29 cellular contexts compared by ENCODE assay signal in genomic region chr5:181197326-181197951, GRCh38. TPM values are rescaled to one million over a fixed set of nuclear protein-coding genes. Genes with fewer than 3 reads are reported as not detected.
DNase-seq lines count a peak whose midpoint lies in the region; ATAC-seq and TF ChIP-seq lines count a peak whose summit lies in the region.
"Had no signal": no experiment of that assay in that cellular context is flagged by ENCODE, and none has a peak within 500 bp of the region (broad histone marks: within the 10 kb centered on the region; RNA-seq: fewer than 3 reads in every experiment).

No MANE protein-coding gene starts in this region.

- peak overlapping the region in 9 of 11 experiments; percentile 4 to 76 (median 60); a peak in 16 of 22 replicates for H3K4me2 ChIP-seq in BLaER1 treated with 17β-estradiol and CSF1 and Interleukin-3, amounts not matched to agents 10 nM and 100 nM
- H3K4me2 ChIP-seq in osteoblast (ENCODE audit: insufficient read depth, low read length): no peak overlapping the region
- H3K4me2 ChIP-seq: A549, PC-9 had no signal

- CTCF ChIA-PET in RWPE1 (lab: Yijun Ruan, JAX): interaction anchor here (0.6 kb wide), 1 partner anchor 9 kb away, joined by 3 read pairs; no protein-coding TSS in a partner anchor

- ATAC-seq in GM18868 (IDR thresholded peaks at IDR 0.05; ENCODE audit: unreplicated experiment): no peak
- ATAC-seq: A549 had no signal

- H3K36me3 ChIP-seq in BLaER1 treated with 17β-estradiol and CSF1 and Interleukin-3, amounts not matched to agents 10 nM and 100 nM: no peaks in the 10 kb centered on the region; a peak in 1 of 22 replicates
- no peaks in the 10 kb centered on the region for H3K36me3 ChIP-seq in osteoblast (ENCODE audit: insufficient read depth, low read length)

- peaks cover 27 to 56% (median 46%) of the 10 kb centered on the region in 10 experiments for H3K4me1 ChIP-seq in BLaER1 treated with 17β-estradiol and CSF1 and Interleukin-3, amounts not matched to agents 10 nM and 100 nM
- H3K4me1 ChIP-seq in osteoblast (ENCODE audit: insufficient read depth, low read length): peaks cover 3% of the 10 kb centered on the region

- peaks cover 0 to 9% (median 0%) of the 10 kb centered on the region in 11 experiments; a peak in 2 of 22 replicates for H4K20me1 ChIP-seq in BLaER1 treated with 17β-estradiol and CSF1 and Interleukin-3, amounts not matched to agents 10 nM and 100 nM
- no peaks in the 10 kb centered on the region for H4K20me1 ChIP-seq in osteoblast (ENCODE audit: insufficient read depth, low read length)

- no peaks in the 10 kb centered on the region for H3K79me2 ChIP-seq in osteoblast (ENCODE audit: insufficient read depth, low read length)

- peaks cover 0 to 21% (median 18%) of the 10 kb centered on the region in 11 experiments; a peak in 17 of 22 replicates for H3K27me3 ChIP-seq in BLaER1 treated with 17β-estradiol and CSF1 and Interleukin-3, amounts not matched to agents 10 nM and 100 nM
- H3K27me3 ChIP-seq in osteoblast (ENCODE audit: insufficient read depth, low read length): no peaks in the 10 kb centered on the region
- H3K27me3 ChIP-seq: MG63 had no signal

- TF ChIP-seq CTCF in RWPE1 (conservative IDR thresholded peaks at IDR 0.05; ENCODE audit: low read depth): no peak
- no peak for TF ChIP-seq CTCF in osteoblast (IDR thresholded peaks at IDR 0.05; ENCODE audit: extremely low read depth, low read depth, low read length)

- no peak overlapping the region for H2AFZ ChIP-seq in osteoblast (ENCODE audit: low read length)
- H2AFZ ChIP-seq: GM23248, PC-9 had no signal

- POLR2A ChIA-PET in RWPE1 (lab: Yijun Ruan, JAX; ENCODE audit: low non-redundant PET): interaction anchor here (0.5 kb wide), 1 partner anchor 1329 kb away, joined by 3 read pairs; no protein-coding TSS in a partner anchor

- H3K27ac ChIP-seq in BLaER1 treated with 17β-estradiol and CSF1 and Interleukin-3, amounts not matched to agents 10 nM and 100 nM: no peak overlapping the region
- peak overlapping the region; percentile 27 for H3K27ac ChIP-seq in RWPE1
- no peak overlapping the region for H3K27ac ChIP-seq in osteoblast (ENCODE audit: low read depth, low read length)
- H3K27ac ChIP-seq: A549, GM23248, PC-9 had no signal

- H3K9ac ChIP-seq in BLaER1 treated with 17β-estradiol and CSF1 and Interleukin-3, amounts not matched to agents 10 nM and 100 nM: no peak overlapping the region
- H3K9ac ChIP-seq: GM23248 had no signal

- no peak overlapping the region for H3K4me3 ChIP-seq in BLaER1 treated with 17β-estradiol and CSF1 and Interleukin-3, amounts not matched to agents 10 nM and 100 nM
- no peak overlapping the region for H3K4me3 ChIP-seq in osteoblast (ENCODE audit: insufficient read depth, low read length)
- H3K4me3 ChIP-seq: A549, GM23248, MG63, PC-9 had no signal

- H3K9me3 ChIP-seq in BLaER1 treated with 17β-estradiol and CSF1 and Interleukin-3, amounts not matched to agents 10 nM and 100 nM (replicated peaks in 1 of 11): no peaks in the 10 kb centered on the region
- H3K9me3 ChIP-seq in osteoblast (ENCODE audit: low read depth, low read length): no peaks in the 10 kb centered on the region
- H3K9me3 ChIP-seq: A549, MG63 had no signal

- peak; percentile 22 for DNase-seq in EL
- DNase-seq in RWPE1 (ENCODE audit: low spot score): no peak
- DNase-seq in osteoblast (ENCODE audit: insufficient read length, low spot score, missing footprints): peak; percentile 73
- DNase-seq in NOMO-1 (lab: John Stamatoyannopoulos, UW; ENCODE audit: unreplicated experiment in 2 of 2): no peak
- DNase-seq in T-helper 2 cell: no peak
- DNase-seq in cerebellum (ENCODE audit: low spot score): no peak
- DNase-seq: DMS153; DND-41; GM23248; HCEC 1CT; KBM-7; MG63; NCI-H1105 treated with DMSO at 0.1 percent for 48 hours; NCI-H2029; NCI-H446 treated with DMSO at 0.1 percent for 48 hours; NCI-H526; NCI-H82; NK-92 treated with Interleukin-12 subunit alpha and Interleukin-12 subunit beta, amount 100 ng/mL, for 24 hours; PC-9; Right ventricle myocardium superior had no signal

RNA-seq across cellular contexts. Expression of gene TRIM7, which starts 7.6 kb away (rescaled TPM):
- total RNA-seq in osteoblast (0.29 and 0.72 TPM in 2 replicates), cerebellum (3.0 TPM)

RNA-seq across cellular contexts. Expression of gene TRIM41, which starts 25.6 kb away (rescaled TPM):
- total RNA-seq in osteoblast: 12.4 and 15.9 TPM in 2 replicates
- total RNA-seq in cerebellum: 13.5 TPM

RNA-seq across cellular contexts. Expression of gene RACK1, which starts 46.3 kb away (rescaled TPM):
- 3,800 and 4,007 TPM in 2 replicates for total RNA-seq in osteoblast
- 2,116 TPM for total RNA-seq in cerebellum

RNA-seq across cellular contexts. Expression of gene OR2V2, which starts 50.1 kb away (rescaled TPM):
- total RNA-seq in osteoblast: not detected in 2 replicates
- total RNA-seq in cerebellum: not detected
- total RNA-seq: B cell; G401; GM23248; HT-29; PC-9; Right ventricle myocardium superior; RPMI7951; SK-MEL-5; T-helper 1 cell treated with Interleukin-12 subunit alpha and Interleukin-12 subunit beta and Interleukin-4 antibody, amounts not matched to agents 30 ng/mL and 1 ng/mL, for 36 hours had no signal

Comparison
In these comparisons a context has a peak if more than half of its experiments do, and no peak if none do; other contexts are left out.
1. DNase-seq: peak in EL (single experiment) and osteoblast (single experiment); none in RWPE1 (single experiment), NOMO-1 (0 of 2), T-helper 2 cell (0 of 5) and cerebellum (single experiment).